In genomic region chr10:61628875-61629513, GRCh38 we compare ENCODE assay signal across 13 cellular contexts. TPM values are rescaled to one million over a fixed set of nuclear protein-coding genes. Genes with fewer than 3 reads are reported as not detected.
A peak's percentile ranks its signal among the peaks of the same experiment; 100 is the strongest.
DNase-seq lines count a peak whose midpoint lies in the region; ATAC-seq, FAIRE-seq and TF ChIP-seq lines count a peak whose summit lies in the region.
"Had no signal": no experiment of that assay in that cellular context is flagged by ENCODE, and none has a peak within 500 bp of the region (broad histone marks: within the 10 kb centered on the region; RNA-seq: fewer than 3 reads in every experiment).

No MANE protein-coding gene starts in this region.

- H3K27ac ChIP-seq in pancreas = no peak overlapping the region
- H3K27ac ChIP-seq: vagina had no signal

- peak in 3 of 4 donors; percentile 40 to 84 (median 50) for ATAC-seq in pancreas
- no peak for ATAC-seq in GM19324 (IDR thresholded peaks at IDR 0.05; ENCODE audit: low FRiP score, unreplicated experiment)
- ATAC-seq: activated CD4-positive, CD25-positive, alpha-beta regulatory T cell treated with anti-CD3 and anti-CD28 coated beads, Interleukin-2, amount 50 U/mL, for 24 hours had no signal

- no peaks in the 10 kb centered on the region for H3K36me3 ChIP-seq in pancreas
- H3K36me3 ChIP-seq: adrenal gland, vagina had no signal

- intact Hi-C loops in pancreas (cut with DNase I) = no loop called here

- H3K4me3 ChIP-seq in pancreas = no peak overlapping the region
- H3K4me3 ChIP-seq: adrenal gland, vagina had no signal

- no peak for FAIRE-seq in pancreas (lab: Jason Lieb, UNC)

- WGBS in pancreas, 2 donors = 59 to 61% methylated on average over 4 of the region's 4 CpGs

- DNase-seq in EH (ENCODE audit: low read depth) = peak; percentile 97
- DNase-seq in T1000 (lab: John Stamatoyannopoulos, UW) = peak; percentile 30
- peak; percentile 97 for DNase-seq in fibroblast of peridontal ligament (ENCODE audit: extremely low read depth)
- no peak for DNase-seq in pancreas
- no peak for DNase-seq in NCI-H2171 treated with DMSO at 0.1 percent for 48 hours (lab: John Stamatoyannopoulos, UW)
- no peak for DNase-seq in RKO (ENCODE audit: low spot score)
- no peak for DNase-seq in NCI-H510A (lab: John Stamatoyannopoulos, UW)
- DNase-seq: adrenal gland, DMS153, NCI-H446 had no signal

- H3K27me3 ChIP-seq in pancreas = no peaks in the 10 kb centered on the region
- H3K27me3 ChIP-seq: adrenal gland, vagina had no signal

- no peaks in the 10 kb centered on the region for H3K9me3 ChIP-seq in pancreas
- H3K9me3 ChIP-seq: adrenal gland, vagina had no signal

- TF ChIP-seq CTCF in pancreas (IDR thresholded peaks at IDR 0.05) = no peak

- peaks cover 0 to 3% (median 0%) of the 10 kb centered on the region in 3 donors for H3K4me1 ChIP-seq in pancreas
- H3K4me1 ChIP-seq: adrenal gland had no signal

RNA-seq across cellular contexts. Expression of gene CABCOCO1, which starts 33.7 kb away (rescaled TPM):
- total RNA-seq in pancreas = under 1 TPM in 2 of 6 donors, not detected in 4; 0.19 to 0.40 TPM
- polyA plus RNA-seq in pancreas = 1 to 10 TPM in 1 of 2 donors, under 1 TPM in 1; 0.23 to 2.7 TPM
- total RNA-seq: vagina had no signal

Comparison
In these comparisons a context has a peak if more than half of its experiments do, and no peak if none do; other contexts are left out.
1. DNase-seq: peak in EH (single experiment), T1000 (single experiment) and fibroblast of peridontal ligament (single experiment); none in pancreas (0 of 6), NCI-H2171 treated with DMSO at 0.1 percent for 48 hours (single experiment), RKO (single experiment) and NCI-H510A (single experiment).